Comparison of ENCODE assay signal across 14 cellular contexts in genomic region chr1:233289676-233290075, GRCh38. TPM values are rescaled to one million over a fixed set of nuclear protein-coding genes. Genes with fewer than 3 reads are reported as not detected.
A peak's percentile ranks its signal among the peaks of the same experiment; 100 is the strongest.
DNase-seq lines count a peak whose midpoint lies in the region; ATAC-seq and TF ChIP-seq lines count a peak whose summit lies in the region.
"Had no signal": no experiment of that assay in that cellular context is flagged by ENCODE, and none has a peak within 500 bp of the region (broad histone marks: within the 10 kb centered on the region; RNA-seq: fewer than 3 reads in every experiment).

No MANE protein-coding gene starts in this region.

- DNase-seq in NCI-H2196 treated with DMSO at 0.1 percent for 48 hours (lab: John Stamatoyannopoulos, UW; ENCODE audit: unreplicated experiment) (peak; percentile 2), neural crest cell (ENCODE audit: low read depth, low spot score) (no peak), hypothalamus (lab: John Stamatoyannopoulos, UW) (no peak), UCSD-AML1 (lab: John Stamatoyannopoulos, UW; ENCODE audit: unreplicated experiment) (no peak)
- DNase-seq: activated CD4-positive, alpha-beta T cell treated with anti-CD3 and anti-CD28 coated beads, Interleukin-2, amount 50 U/mL, for 48 hours; activated naive CD4-positive, alpha-beta T cell treated with anti-CD3 and anti-CD28 coated beads, Interleukin-2, amount 50 U/mL, for 16 hours; activated T-cell treated with anti-CD3 and anti-CD28 coated beads, Interleukin-2, amount 50 U/mL, for 24 hours; glutamatergic neuron; SW 1271 had no signal

- TF ChIP-seq RAD21 in Ishikawa (IDR thresholded peaks at IDR 0.05; ENCODE audit: low read depth): no peak

- no peaks in the 10 kb centered on the region for H3K9me3 Mint-ChIP-seq in dendritic cell treated with granulocyte-macrophage colony-stimulating factor and Interleukin-4, amounts not matched to agents 40 ng/mL and 50 ng/mL, for 4 days
- no peaks in the 10 kb centered on the region for H3K9me3 Mint-ChIP-seq in neural crest cell
- H3K9me3 Mint-ChIP-seq: activated T-cell treated with anti-CD3 and anti-CD28 coated beads, Interleukin-2, amount 50 U/mL, for 24 hours; stimulated activated effector memory CD8-positive, alpha-beta T cell treated with anti-CD3 and anti-CD28 coated beads, Interleukin-12 subunit alpha, Interleukin-12 subunit beta, amount 100 ng/mL, for 72 hours had no signal

- no peak for ATAC-seq in HG02759 (IDR thresholded peaks at IDR 0.05; ENCODE audit: unreplicated experiment)
- ATAC-seq: stimulated activated effector memory CD8-positive, alpha-beta T cell treated with anti-CD3 and anti-CD28 coated beads, Interleukin-12 subunit alpha, Interleukin-12 subunit beta, amount 100 ng/mL, for 72 hours had no signal

- H3K4me3 Mint-ChIP-seq in dendritic cell treated with granulocyte-macrophage colony-stimulating factor and Interleukin-4, amounts not matched to agents 40 ng/mL and 50 ng/mL, for 4 days: no peak overlapping the region
- H3K4me3 Mint-ChIP-seq in neural crest cell: no peak overlapping the region
- H3K4me3 Mint-ChIP-seq: activated T-cell treated with anti-CD3 and anti-CD28 coated beads, Interleukin-2, amount 50 U/mL, for 24 hours; B cell; stimulated activated effector memory CD8-positive, alpha-beta T cell treated with anti-CD3 and anti-CD28 coated beads, Interleukin-12 subunit alpha, Interleukin-12 subunit beta, amount 100 ng/mL, for 72 hours had no signal

- no peaks in the 10 kb centered on the region for H3K36me3 Mint-ChIP-seq in dendritic cell treated with granulocyte-macrophage colony-stimulating factor and Interleukin-4, amounts not matched to agents 40 ng/mL and 50 ng/mL, for 4 days (ENCODE audit: low read depth)
- peaks cover 12% of the 10 kb centered on the region for H3K36me3 Mint-ChIP-seq in neural crest cell (ENCODE audit: low read depth)

- no peak for TF ChIP-seq CTCF in neural crest cell (conservative IDR thresholded peaks at IDR 0.05)

- no peaks in the 10 kb centered on the region for H3K27me3 Mint-ChIP-seq in dendritic cell treated with granulocyte-macrophage colony-stimulating factor and Interleukin-4, amounts not matched to agents 40 ng/mL and 50 ng/mL, for 4 days
- H3K27me3 Mint-ChIP-seq in neural crest cell (ENCODE audit: low read depth): no peaks in the 10 kb centered on the region
- H3K27me3 Mint-ChIP-seq: activated T-cell treated with anti-CD3 and anti-CD28 coated beads, Interleukin-2, amount 50 U/mL, for 24 hours; B cell had no signal

- intact Hi-C loops in dendritic cell treated with granulocyte-macrophage colony-stimulating factor and Interleukin-4, amounts not matched to agents 40 ng/mL and 50 ng/mL, for 4 days (cut with micrococcal nuclease): no loop called here

- TF ChIP-seq EP300 in Ishikawa (IDR thresholded peaks at IDR 0.05; ENCODE audit: borderline replicate concordance): peak; percentile 56; the same call in 1 of the 2 replicates

- peak overlapping the region; percentile 84 for H3K27ac Mint-ChIP-seq in dendritic cell treated with granulocyte-macrophage colony-stimulating factor and Interleukin-4, amounts not matched to agents 40 ng/mL and 50 ng/mL, for 4 days
- H3K27ac Mint-ChIP-seq in neural crest cell (ENCODE audit: unreplicated experiment): peak overlapping the region; percentile 53
- H3K27ac Mint-ChIP-seq: activated T-cell treated with anti-CD3 and anti-CD28 coated beads, Interleukin-2, amount 50 U/mL, for 24 hours; B cell; stimulated activated effector memory CD8-positive, alpha-beta T cell treated with anti-CD3 and anti-CD28 coated beads, Interleukin-12 subunit alpha, Interleukin-12 subunit beta, amount 100 ng/mL, for 72 hours had no signal

- peaks cover 37% of the 10 kb centered on the region for H3K4me1 Mint-ChIP-seq in dendritic cell treated with granulocyte-macrophage colony-stimulating factor and Interleukin-4, amounts not matched to agents 40 ng/mL and 50 ng/mL, for 4 days (ENCODE audit: low read depth)
- H3K4me1 Mint-ChIP-seq in neural crest cell: peaks cover 5% of the 10 kb centered on the region

TF ChIP-seq in Ishikawa, 13 proteins besides CTCF, POLR2A, EP300 and RAD21:
- TF ChIP-seq, protein P1, sequence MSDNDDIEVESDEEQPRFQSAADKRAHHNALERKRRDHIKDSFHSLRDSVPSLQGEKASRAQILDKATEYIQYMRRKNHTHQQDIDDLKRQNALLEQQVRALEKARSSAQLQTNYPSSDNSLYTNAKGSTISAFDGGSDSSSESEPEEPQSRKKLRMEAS (IDR thresholded peaks at IDR 0.05): peak; percentile 52
- TF ChIP-seq CREB1 (IDR thresholded peaks at IDR 0.05; ENCODE audit: low read depth) (no peak), TCF12 (IDR thresholded peaks at IDR 0.05; ENCODE audit: low read depth) (peak; percentile 65), EGR1 (IDR thresholded peaks at IDR 0.05) (no peak), NFIC (IDR thresholded peaks at IDR 0.05) (peak; percentile 88), USF1 (IDR thresholded peaks at IDR 0.05) (no peak), TAF1 (IDR thresholded peaks at IDR 0.05; ENCODE audit: low read depth) (no peak), YY1 (IDR thresholded peaks at IDR 0.05; ENCODE audit: low read depth) (no peak), TEAD4 (IDR thresholded peaks at IDR 0.05) (peak; percentile 73), FOXM1 (IDR thresholded peaks at IDR 0.05; ENCODE audit: borderline replicate concordance, low read depth) (no peak), REST (IDR thresholded peaks at IDR 0.05; ENCODE audit: low read depth) (no peak), ZBTB7A (IDR thresholded peaks at IDR 0.05; ENCODE audit: low read depth) (no peak)

RNA-seq across cellular contexts. Expression of gene PCNX2, which starts 5.8 kb away (rescaled TPM):
- total RNA-seq in neural crest cell: 13.6 and 15.6 TPM in 2 replicates

RNA-seq across cellular contexts. Expression of gene MAP3K21, which starts 37.8 kb away (rescaled TPM):
- 0.51 and 0.86 TPM in 2 replicates for total RNA-seq in neural crest cell
